Comparison of ENCODE assay signal across 12 cellular contexts in genomic region chr14:35368139-35368460, GRCh38. TPM values are rescaled to one million over a fixed set of nuclear protein-coding genes. Genes with fewer than 3 reads are reported as not detected.
DNase-seq lines count a peak whose midpoint lies in the region; ATAC-seq, FAIRE-seq and TF ChIP-seq lines count a peak whose summit lies in the region.
"Had no signal": no experiment of that assay in that cellular context is flagged by ENCODE, and none has a peak within 500 bp of the region (broad histone marks: within the 10 kb centered on the region; RNA-seq: fewer than 3 reads in every experiment).

No MANE protein-coding gene starts in this region.

- peak overlapping the region; percentile 92 for H2AFZ ChIP-seq in K562 (ENCODE audit: low read depth, low read length)

- no peak for DNase-seq in Calu3
- DNase-seq in K562 (ENCODE audit: extremely low read depth in 1 of 4, low spot score in 3 of 4), result peak in 1 of 4 experiments; percentile 45
- no peak for DNase-seq in osteocyte (ENCODE audit: extremely low spot score, unreplicated experiment)
- no peak for DNase-seq in D721Med (ENCODE audit: insufficient read length, low spot score)
- no peak for DNase-seq in NCI-H748 (lab: John Stamatoyannopoulos, UW; ENCODE audit: unreplicated experiment)
- no peak for DNase-seq in NCI-H2171 (lab: John Stamatoyannopoulos, UW)
- DNase-seq in glutamatergic neuron, result no peak
- DNase-seq: central memory CD4-positive, alpha-beta T cell; left cardiac atrium; NCI-H2227 treated with DMSO at 0.1 percent for 48 hours; SK-N-SH had no signal

- FAIRE-seq in K562 (lab: Jason Lieb, UNC), result peak; percentile 90
- no peak for FAIRE-seq in D721Med (lab: Jason Lieb, UNC)

- H3K27ac ChIP-seq in K562 (ENCODE audit: extremely low read depth, low read depth, low read length), result peak overlapping the region; percentile 99

- H3K9me3 ChIP-seq in K562 (replicated peaks; ENCODE audit: control insufficient read depth, insufficient read depth, low read depth, low read length), result 0 out of 2 replicates have a peak, but pooled peaks cover 2% of the 10 kb centered on the region
- H3K9me3 ChIP-seq: SK-N-SH had no signal

- WGBS in K562 (ENCODE audit: insufficient coverage, low coverage, missing lambda C conversion rate), result 0% methylated on average over 2 of the region's 2 CpGs

- peak; percentile 25 for ATAC-seq in HG02852 (IDR thresholded peaks at IDR 0.05; ENCODE audit: unreplicated experiment)
- peak; percentile 50 for ATAC-seq in K562

- H3K36me3 ChIP-seq in K562 (ENCODE audit: control insufficient read depth, insufficient read depth, low read length), result no peaks in the 10 kb centered on the region

- H3K9me1 ChIP-seq in K562 (ENCODE audit: control insufficient read depth, insufficient read depth, low read length), result no peaks in the 10 kb centered on the region

- H3K27me3 ChIP-seq in K562 (ENCODE audit: control insufficient read depth in 2 of 2, insufficient read depth in 2 of 2, low read length in 2 of 2), result no peaks in the 10 kb centered on the region; a peak in 1 of 5 replicates

- peaks cover 43 to 50% of the 10 kb centered on the region in 2 experiments for H3K4me1 ChIP-seq in K562 (replicated peaks in 1 of 2; ENCODE audit: control insufficient read depth in 2 of 2, insufficient read depth in 2 of 2, low read length in 2 of 2)

- BruUV-seq in Calu3 (replicated peaks; lab: Mats Ljungman, UMichigan) (no TSS peak), K562 (replicated peaks; lab: Mats Ljungman, UMichigan) (TSS peak; percentile 82)

- peak overlapping the region; percentile 81 to 82 for H3K9ac ChIP-seq in K562 (ENCODE audit: insufficient read depth in 1 of 2, low read depth in 2 of 2, low read length in 2 of 2)
- H3K9ac ChIP-seq: SK-N-SH had no signal

- H3K36me3 Mint-ChIP-seq in Calu3 (ENCODE audit: insufficient read depth, unreplicated experiment), result no peaks in the 10 kb centered on the region
- no peaks in the 10 kb centered on the region for H3K36me3 Mint-ChIP-seq in osteocyte (ENCODE audit: unreplicated experiment)
- H3K36me3 Mint-ChIP-seq in glutamatergic neuron (ENCODE audit: unreplicated experiment), result peaks cover 4% of the 10 kb centered on the region

- no peak for TF ChIP-seq EP300 in K562 (IDR thresholded peaks at IDR 0.05; ENCODE audit: low read length)

- H3K9me3 Mint-ChIP-seq in Calu3 (ENCODE audit: low read depth, unreplicated experiment) (peaks cover 3% of the 10 kb centered on the region), osteocyte (ENCODE audit: unreplicated experiment) (peaks cover 4% of the 10 kb centered on the region), glutamatergic neuron (ENCODE audit: unreplicated experiment) (no peaks in the 10 kb centered on the region)

- CTCF ChIA-PET in Calu3 (lab: Charles Lee), result interaction anchor here (1.0 kb wide), 1 partner anchor 34 kb away, joined by 3 read pairs; no protein-coding TSS in a partner anchor
- CTCF ChIA-PET in K562 (lab: Yijun Ruan, JAX; ENCODE audit: low intra/inter-chr PET ratio), result no interaction called here

- intact Hi-C loops in Calu3 (cut with micrococcal nuclease; ENCODE audit: unreplicated experiment), result loop anchor here (5.0 kb wide), 1 partner anchor 36 kb away; no protein-coding TSS in a partner anchor
- intact Hi-C loops in K562 (cut with micrococcal nuclease), result loop anchor here (5.0 kb wide), 3 partner anchors 34 to 76 kb away; partner anchors contain the start of genes NFKBIA and PSMA6

- 0 out of 4 replicates have a peak, but pooled peaks of 1 of the 2 experiments have one; percentile 2 for TF ChIP-seq RAD21 in K562 (CRISPR knock-in tag; conservative IDR thresholded peaks at IDR 0.05 in 1 of 2, IDR thresholded peaks at IDR 0.05 in 1 of 2)

- TF ChIP-seq CTCF in Calu3 (IDR thresholded peaks at IDR 0.05; ENCODE audit: unreplicated experiment) (no peak), K562 (IDR thresholded peaks at IDR 0.05 in 2 of 3, conservative IDR thresholded peaks at IDR 0.05 in 1 of 3; ENCODE audit: insufficient read depth in 2 of 3, low read depth in 1 of 3, low read length in 3 of 3) (no peak), osteocyte (IDR thresholded peaks at IDR 0.05) (no peak), D721Med (IDR thresholded peaks at IDR 0.05; ENCODE audit: insufficient read depth, missing control alignments) (no peak), glutamatergic neuron (IDR thresholded peaks at IDR 0.05; ENCODE audit: partially characterized antibody, unreplicated experiment) (no peak)

- in situ Hi-C loops in K562 (cut with MboI), result no loop called here

- peaks cover 41% of the 10 kb centered on the region for H3K4me1 Mint-ChIP-seq in Calu3 (ENCODE audit: low read depth, unreplicated experiment)
- H3K4me1 Mint-ChIP-seq in osteocyte (ENCODE audit: unreplicated experiment), result peaks cover 59% of the 10 kb centered on the region
- peaks cover 2% of the 10 kb centered on the region for H3K4me1 Mint-ChIP-seq in glutamatergic neuron (ENCODE audit: low read depth, unreplicated experiment)

- H3K27me3 Mint-ChIP-seq in Calu3 (ENCODE audit: unreplicated experiment) (no peaks in the 10 kb centered on the region), osteocyte (ENCODE audit: unreplicated experiment) (no peaks in the 10 kb centered on the region), glutamatergic neuron (ENCODE audit: unreplicated experiment) (no peaks in the 10 kb centered on the region)

- no peak for TF ChIP-seq POLR2A in K562 (conservative IDR thresholded peaks at IDR 0.05)

- H3K4me2 ChIP-seq in K562 (ENCODE audit: insufficient read depth, low read length), result peak overlapping the region; percentile 75
- H3K4me2 ChIP-seq: SK-N-SH had no signal

- no peaks in the 10 kb centered on the region for H4K20me1 ChIP-seq in K562 (replicated peaks; ENCODE audit: control insufficient read depth, insufficient read depth, low read length)

- POLR2A ChIA-PET in K562 (lab: Yijun Ruan, JAX), result interaction anchor here (0.7 to 2.2 kb wide), 7 partner anchors 9 to 59 kb away, joined by 3 to 16 read pairs (median 4); partner anchors contain the start of gene NFKBIA

- H3K27ac Mint-ChIP-seq in Calu3 (ENCODE audit: unreplicated experiment) (no peak overlapping the region), osteocyte (ENCODE audit: unreplicated experiment) (peak overlapping the region; percentile 12), glutamatergic neuron (ENCODE audit: unreplicated experiment) (no peak overlapping the region)

- H3K4me3 ChIP-seq in K562, result no peak overlapping the region

- H3K4me3 Mint-ChIP-seq in Calu3 (ENCODE audit: low read depth, unreplicated experiment), result peak overlapping the region; percentile 24
- H3K4me3 Mint-ChIP-seq in osteocyte (ENCODE audit: unreplicated experiment), result no peak overlapping the region
- H3K4me3 Mint-ChIP-seq in glutamatergic neuron (ENCODE audit: unreplicated experiment), result no peak overlapping the region

- no peaks in the 10 kb centered on the region; the same call in 2 of the 3 replicates for H3K79me2 ChIP-seq in K562 (ENCODE audit: control insufficient read depth, insufficient read depth, low read length)

TF ChIP-seq in K562, 482 proteins besides CTCF, POLR2A, EP300 and RAD21 (continues in another document):
- 0 out of 2 replicates have a peak, but pooled peaks have one; percentile 14 for TF ChIP-seq ERF (CRISPR knock-in tag; IDR thresholded peaks at IDR 0.05)
- 0 out of 4 replicates have a peak, but pooled peaks of 1 of the 2 experiments have one; percentile 14 for TF ChIP-seq MAZ (CRISPR knock-in tag; conservative IDR thresholded peaks at IDR 0.05 in 1 of 2, IDR thresholded peaks at IDR 0.05 in 1 of 2)
- TF ChIP-seq SMAD4 (CRISPR knock-in tag; conservative IDR thresholded peaks at IDR 0.05), result 0 out of 2 replicates have a peak, but pooled peaks have one; percentile 12
- 0 out of 2 replicates have a peak, but pooled peaks have one; percentile 31 for TF ChIP-seq NR4A1 (CRISPR knock-in tag; IDR thresholded peaks at IDR 0.05)
- no peak for TF ChIP-seq NR4A1 (tag; IDR thresholded peaks at IDR 0.05)
- TF ChIP-seq ELK3 (CRISPR knock-in tag; IDR thresholded peaks at IDR 0.05), result no peak
- 0 out of 2 replicates have a peak, but pooled peaks have one; percentile 16 for TF ChIP-seq ZNF76 (CRISPR knock-in tag; IDR thresholded peaks at IDR 0.05; ENCODE audit: borderline replicate concordance)
- TF ChIP-seq ZBTB17 (CRISPR knock-in tag; IDR thresholded peaks at IDR 0.05), result peak; percentile 33; the same call in 1 of the 2 replicates
- TF ChIP-seq ZNF311 (CRISPR knock-in tag; IDR thresholded peaks at IDR 0.05), result peak; percentile 78; the same call in 1 of the 2 replicates
- 0 out of 2 replicates have a peak, but pooled peaks have one; percentile 17 for TF ChIP-seq E2F3 (CRISPR knock-in tag; IDR thresholded peaks at IDR 0.05)
- TF ChIP-seq HDAC6 (IDR thresholded peaks at IDR 0.05; ENCODE audit: low read depth, low read length), result no peak

RNA-seq across cellular contexts. Expression of gene NFKBIA, which starts 36.4 kb away (rescaled TPM):
- total RNA-seq in Calu3 (2022) (111 TPM in 2 replicates), K562 (2014; rRNA removed) (20.9 and 39.6 TPM in 2 replicates), K562 (2014; rRNA removed; fragmentation: Illumina TruSeq; extraction: Trizol) (16.7 and 17.7 TPM in 2 replicates), K562 (2015; rRNA removed; fragmentation: Illumina TruSeq; extraction: Trizol) (31.8 and 34.5 TPM in 2 replicates), K562 (2021) (21.3 and 22.7 TPM in 2 replicates), osteocyte (57.2 and 58.9 TPM in 2 replicates), glutamatergic neuron (ENCODE audit: unreplicated experiment) (20.1 TPM)
- total RNA-seq in K562 (2011; cell fraction: chromatin; rRNA removed; ENCODE audit: low replicate concordance), result 39.0 and 119 TPM in 2 replicates
- total RNA-seq in K562 (2011; cell fraction: nucleolus; rRNA removed), result 77.4 and 121 TPM in 2 replicates
- total RNA-seq in K562 (2011; cell fraction: nucleoplasm; rRNA removed), result 50.6 and 60.0 TPM in 2 replicates
- polyA plus RNA-seq in K562 (2011; rRNA removed) (15.0 and 23.8 TPM in 2 replicates), K562 (2014; fragmentation: Illumina TruSeq; extraction: Trizol) (23.8 and 24.4 TPM in 2 replicates), K562 (2014; fragmentation: Nextera tagmentation; extraction: Ambion mirVana) (1 to 10 TPM; 6.9 to 8.8 TPM), K562 (2014; rRNA removed) (15.3 and 18.2 TPM in 2 replicates)
- polyA plus RNA-seq in K562 (2011; cell fraction: cytosol; rRNA removed), result 17.5 and 26.1 TPM in 2 replicates
- polyA plus RNA-seq in K562 (2011; cell fraction: nucleus; rRNA removed), result 75.3 and 106 TPM in 2 replicates
- polyA plus RNA-seq in K562 (2012), result 23.5 and 32.0 TPM in 2 replicates
- 19.5 and 24.3 TPM in 2 replicates for polyA minus RNA-seq in K562 (2011; rRNA and poly(A)+ RNA removed)
- polyA minus RNA-seq in K562 (2011; cell fraction: cytosol; rRNA and poly(A)+ RNA removed), result 17.6 and 21.0 TPM in 2 replicates
- 67.9 and 90.0 TPM in 2 replicates for polyA minus RNA-seq in K562 (2011; cell fraction: nucleus; rRNA and poly(A)+ RNA removed)
